In genomic region chr14:99382071-99382640, GRCh38 we compare ENCODE assay signal across 22 cellular contexts.
"Had no signal": no experiment of that assay in that cellular context is flagged by ENCODE, and none has a peak within 500 bp of the region (broad histone marks: within the 10 kb centered on the region; RNA-seq: fewer than 3 reads in every experiment).

No MANE protein-coding gene starts in this region.

- H3K4me1 Mint-ChIP-seq: neural crest cell had no signal

- H3K9me3 ChIP-seq: breast epithelium, thoracic aorta had no signal

- H3K4me3 Mint-ChIP-seq: activated CD4-positive, alpha-beta memory T cell treated with anti-CD3 and anti-CD28 coated beads for 36 hours; activated CD4-positive, alpha-beta T cell treated with anti-CD3 and anti-CD28 coated beads, Interleukin-2, amount 10 ng/mL, durations not matched to agents 24 days and 14 days; activated naive CD4-positive, alpha-beta T cell treated with anti-CD3 and anti-CD28 coated beads, Interleukin-2, amount 50 U/mL, for 24 hours; naive thymus-derived CD4-positive, alpha-beta T cell; neural crest cell; stimulated activated naive CD8-positive, alpha-beta T cell treated with anti-CD3 and anti-CD28 coated beads, Interleukin-15, Interleukin-2, amounts not matched to agents 100 ng/mL and 50 ng/mL, for 24 hours; T-helper 17 cell had no signal

- H3K36me3 ChIP-seq: breast epithelium, thoracic aorta had no signal

- H3K4me3 ChIP-seq: breast epithelium, thoracic aorta had no signal

- H3K9me3 Mint-ChIP-seq: activated CD4-positive, alpha-beta memory T cell treated with anti-CD3 and anti-CD28 coated beads for 36 hours; activated CD4-positive, alpha-beta T cell treated with anti-CD3 and anti-CD28 coated beads, Interleukin-2, amount 10 ng/mL, durations not matched to agents 24 days and 14 days; activated naive CD4-positive, alpha-beta T cell treated with anti-CD3 and anti-CD28 coated beads, Interleukin-2, amount 50 U/mL, for 24 hours; naive thymus-derived CD4-positive, alpha-beta T cell; neural crest cell; stimulated activated naive CD8-positive, alpha-beta T cell treated with anti-CD3 and anti-CD28 coated beads, Interleukin-15, Interleukin-2, amounts not matched to agents 100 ng/mL and 50 ng/mL, for 24 hours had no signal

- H3K36me3 Mint-ChIP-seq: activated CD4-positive, alpha-beta memory T cell treated with anti-CD3 and anti-CD28 coated beads for 36 hours; activated naive CD4-positive, alpha-beta T cell treated with anti-CD3 and anti-CD28 coated beads, Interleukin-2, amount 50 U/mL, for 24 hours; naive thymus-derived CD4-positive, alpha-beta T cell had no signal

- H3K4me1 ChIP-seq: breast epithelium had no signal

- H3K27ac Mint-ChIP-seq: activated CD4-positive, alpha-beta memory T cell treated with anti-CD3 and anti-CD28 coated beads for 36 hours; activated CD4-positive, alpha-beta T cell treated with anti-CD3 and anti-CD28 coated beads, Interleukin-2, amount 10 ng/mL, durations not matched to agents 24 days and 14 days; activated naive CD4-positive, alpha-beta T cell treated with anti-CD3 and anti-CD28 coated beads, Interleukin-2, amount 50 U/mL, for 24 hours; naive thymus-derived CD4-positive, alpha-beta T cell; stimulated activated naive CD8-positive, alpha-beta T cell treated with anti-CD3 and anti-CD28 coated beads, Interleukin-15, Interleukin-2, amounts not matched to agents 100 ng/mL and 50 ng/mL, for 24 hours had no signal

- DNase-seq: activated CD4-positive, alpha-beta memory T cell treated with anti-CD3 and anti-CD28 coated beads for 36 hours; activated CD4-positive, alpha-beta T cell treated with anti-CD3 and anti-CD28 coated beads, Interleukin-2, amount 10 ng/mL, durations not matched to agents 24 days and 14 days; activated CD4-positive, CD25-positive, alpha-beta regulatory T cell treated with anti-CD3 and anti-CD28 coated beads, Interleukin-2, amount 50 U/mL, for 72 hours; activated CD8-positive, alpha-beta memory T cell treated with anti-CD3 and anti-CD28 coated beads, Interleukin-2, amount 50 U/mL, for 4 hours; activated T-cell treated with anti-CD3 and anti-CD28 coated beads, Interleukin-2, amount 50 U/mL, for 1 hour; central memory CD4-positive, alpha-beta T cell; foreskin keratinocyte; left ventricle myocardium superior; midbrain; occipital lobe; posterior cingulate gyrus; right cardiac atrium; stimulated activated CD4-positive, alpha-beta T cell treated with anti-CD3 and anti-CD28 coated beads, Interleukin-12 subunit alpha, Interleukin-12 subunit beta, amount 100 ng/mL, for 4 hours; stimulated activated CD4-positive, alpha-beta T cell treated with anti-CD3 and anti-CD28 coated beads, Interleukin-4, amount 100 ng/mL, for 1 hour; T-helper 17 cell had no signal

- ATAC-seq: esophagus mucosa; foreskin keratinocyte; left ventricle myocardium superior; naive thymus-derived CD4-positive, alpha-beta T cell; right cardiac atrium; T-helper 17 cell had no signal

- H3K27ac ChIP-seq: breast epithelium, foreskin keratinocyte, thoracic aorta had no signal
